ENCODE assay signal across 8 cellular contexts in the genomic region with DNA sequence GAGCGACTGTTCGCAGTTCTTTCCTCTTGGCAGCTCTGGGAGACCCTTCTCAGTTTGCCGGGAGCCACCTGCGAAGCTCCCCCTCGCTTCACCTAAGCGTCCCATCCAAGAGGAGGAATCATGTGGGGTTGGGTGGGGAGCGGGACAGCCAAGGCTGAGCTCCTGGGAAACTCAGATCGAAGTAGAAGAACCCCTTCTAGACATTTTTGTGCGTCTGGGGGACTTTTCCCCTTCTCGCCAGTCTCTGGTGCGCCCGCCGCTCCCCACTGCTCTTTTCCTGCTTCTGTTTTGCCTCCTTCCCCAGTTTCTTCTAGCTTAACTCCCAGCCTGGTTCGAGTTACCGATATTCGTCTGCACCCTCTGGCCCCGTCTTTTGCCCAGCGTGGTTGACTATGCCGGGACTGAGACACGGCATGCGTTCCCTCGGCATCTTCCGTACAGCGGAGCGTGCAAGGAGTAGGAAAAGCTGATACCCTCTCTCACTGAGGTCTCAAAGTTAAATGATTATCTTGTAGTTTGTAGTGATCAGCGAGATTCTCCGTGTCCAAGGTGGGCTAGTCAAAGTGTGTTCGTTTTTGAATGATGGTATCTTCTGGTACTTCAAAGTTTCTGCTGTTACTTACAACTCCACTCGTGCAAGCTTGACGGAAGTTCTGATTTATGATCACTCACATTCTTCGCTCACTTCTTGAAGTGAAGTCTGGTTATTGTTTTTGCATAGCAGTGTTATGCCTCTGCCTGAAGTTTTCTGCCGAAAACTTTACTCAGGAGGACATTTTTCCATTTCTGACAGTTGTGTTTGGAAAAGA. TPM values are rescaled to one million over a fixed set of nuclear protein-coding genes. Genes with fewer than 3 reads are reported as not detected.
DNase-seq lines count a peak whose midpoint lies in the region; ATAC-seq and TF ChIP-seq lines count a peak whose summit lies in the region.

No MANE protein-coding gene starts in this region.

- 1% methylated on average over 32 of the region's 32 CpGs for WGBS in ovary, 3 donors

- no peaks in the 10 kb centered on the region for H3K36me3 ChIP-seq in ovary

- peak overlapping the region; percentile 97 to 100 for H3K27ac Mint-ChIP-seq in activated naive CD4-positive, alpha-beta T cell treated with anti-CD3 and anti-CD28 coated beads, Interleukin-2, amount 50 U/mL, for 72 hours

- no peak for TF ChIP-seq POLR2A in ovary (IDR thresholded peaks at IDR 0.05)

- ATAC-seq in GM18511 (IDR thresholded peaks at IDR 0.05; ENCODE audit: unreplicated experiment) = peak; percentile 22
- ATAC-seq in HG03159 (IDR thresholded peaks at IDR 0.05; ENCODE audit: unreplicated experiment) = peak; percentile 20
- ATAC-seq in activated naive CD4-positive, alpha-beta T cell treated with anti-CD3 and anti-CD28 coated beads, Interleukin-2, amount 50 U/mL, for 72 hours = peak; percentile 19 to 29
- ATAC-seq in Right ventricle myocardium superior (ENCODE audit: poor library complexity) = peak; percentile 62

- TF ChIP-seq CTCF in ovary (IDR thresholded peaks at IDR 0.05) = no peak

- no peaks in the 10 kb centered on the region for H3K9me3 ChIP-seq in ovary

- H3K27me3 ChIP-seq in ovary = no peaks in the 10 kb centered on the region

- H3K4me1 ChIP-seq in ovary (ENCODE audit: insufficient read depth) = peaks cover 2% of the 10 kb centered on the region

- H3K4me3 ChIP-seq in ovary = peak overlapping the region; percentile 95

- no peaks in the 10 kb centered on the region for H3K9me3 Mint-ChIP-seq in activated naive CD4-positive, alpha-beta T cell treated with anti-CD3 and anti-CD28 coated beads, Interleukin-2, amount 50 U/mL, for 72 hours

- intact Hi-C loops in Right ventricle myocardium superior (cut with DNase I) (no loop called here), ovary (cut with DNase I) (no loop called here)

- no peak for TF ChIP-seq EP300 in ovary (IDR thresholded peaks at IDR 0.05)

- peak; percentile 58 for DNase-seq in ACHN
- DNase-seq in RPMI8226 = peak; percentile 59
- peak in 1 of 2 donors; percentile 53 for DNase-seq in activated naive CD4-positive, alpha-beta T cell treated with anti-CD3 and anti-CD28 coated beads, Interleukin-2, amount 50 U/mL, for 72 hours (ENCODE audit: low spot score in 2 of 2)
- peak; percentile 51 for DNase-seq in Right ventricle myocardium superior
- DNase-seq in ovary = peak; percentile 21 to 51 (median 46)
- no peak for DNase-seq in NCI-H187 (lab: John Stamatoyannopoulos, UW)

- H3K36me3 Mint-ChIP-seq in activated naive CD4-positive, alpha-beta T cell treated with anti-CD3 and anti-CD28 coated beads, Interleukin-2, amount 50 U/mL, for 72 hours = peaks cover 4 to 23% of the 10 kb centered on the region in 2 donors

- H3K27ac ChIP-seq in ovary = peak overlapping the region; percentile 88 to 97

- in situ Hi-C loops in ACHN (cut with HindIII; ENCODE audit: low pct_ligation_motif_present, low pct_unique_long_range_greater_than_20kb, low sequenced_read_pairs) = no loop called here

RNA-seq across cellular contexts. Expression of a gene that starts 0.7 kb away (rescaled TPM):
- 10 to 100 TPM; 14.6 to 17.3 TPM for total RNA-seq in activated naive CD4-positive, alpha-beta T cell treated with anti-CD3 and anti-CD28 coated beads, Interleukin-2, amount 50 U/mL, for 72 hours
- total RNA-seq in Right ventricle myocardium superior (5.1 TPM), ovary (10 to 100 TPM in 2 of 7 donors, 1 to 10 TPM in 5; 6.5 to 10.7 (median 9.3) TPM)
- 1 to 10 TPM; 3.5 to 8.4 TPM for polyA plus RNA-seq in ovary

RNA-seq across cellular contexts. Expression of a gene that starts 1.1 kb away (rescaled TPM):
- total RNA-seq in activated naive CD4-positive, alpha-beta T cell treated with anti-CD3 and anti-CD28 coated beads, Interleukin-2, amount 50 U/mL, for 72 hours = 10 to 100 TPM; 25.0 to 30.1 TPM
- 72.0 TPM for total RNA-seq in Right ventricle myocardium superior
- total RNA-seq in ovary = 10 to 100 TPM; 43.2 to 85.5 (median 58.6) TPM
- 10 to 100 TPM; 19.5 to 64.1 TPM for polyA plus RNA-seq in ovary

Comparison
In these comparisons a context has a peak if more than half of its experiments do, and no peak if none do; other contexts are left out.
1. DNase-seq: peak in ACHN (single experiment), RPMI8226 (single experiment), Right ventricle myocardium superior (single experiment) and ovary (5 of 5); none in NCI-H187 (0 of 2).
2. Peak in every context shown above with its lines, with median percentiles within 50 percentile points of each other: ATAC-seq.